Comparison of ENCODE assay signal across 12 cellular contexts in genomic region chr4:184415071-184415470, GRCh38. TPM values are rescaled to one million over a fixed set of nuclear protein-coding genes. Genes with fewer than 3 reads are reported as not detected.
DNase-seq lines count a peak whose midpoint lies in the region; ATAC-seq and TF ChIP-seq lines count a peak whose summit lies in the region.
"Had no signal": no experiment of that assay in that cellular context is flagged by ENCODE, and none has a peak within 500 bp of the region (broad histone marks: within the 10 kb centered on the region; RNA-seq: fewer than 3 reads in every experiment).

No MANE protein-coding gene starts in this region.

- H3K9me3 Mint-ChIP-seq in activated naive CD4-positive, alpha-beta T cell treated with anti-CD3 and anti-CD28 coated beads, Interleukin-2, amount 50 U/mL, for 72 hours: no peaks in the 10 kb centered on the region

- DNase-seq in GM12865 (ENCODE audit: low read depth): peak; percentile 24
- no peak for DNase-seq in activated naive CD4-positive, alpha-beta T cell treated with anti-CD3 and anti-CD28 coated beads, Interleukin-2, amount 50 U/mL, for 72 hours (ENCODE audit: low spot score in 2 of 2)
- no peak for DNase-seq in lower lobe of right lung
- DNase-seq in NCI-H1417 (lab: John Stamatoyannopoulos, UW): no peak
- no peak for DNase-seq in C1 segment of cervical spinal cord (lab: John Stamatoyannopoulos, UW)
- no peak for DNase-seq in body of pancreas
- DNase-seq: activated CD4-positive, alpha-beta T cell treated with anti-CD3 and anti-CD28 coated beads, Interleukin-2, amount 50 U/mL, for 1 hour; NCI-H2081; NCI-H774 had no signal

- intact Hi-C loops in lower lobe of right lung (cut with DNase I): no loop called here
- intact Hi-C loops in body of pancreas (cut with DNase I): no loop called here

- H3K4me3 ChIP-seq in BLaER1: no peak overlapping the region
- no peak overlapping the region for H3K4me3 ChIP-seq in GM12865 (ENCODE audit: low read depth, low read length)
- no peak overlapping the region for H3K4me3 ChIP-seq in lower lobe of right lung
- no peak overlapping the region for H3K4me3 ChIP-seq in body of pancreas
- H3K4me3 ChIP-seq: BLaER1 treated with 17β-estradiol and CSF1 and Interleukin-3, amounts not matched to agents 10 nM and 100 nM; GM12878 had no signal

- peak overlapping the region in 1 of 2 donors; percentile 29 for H3K27ac Mint-ChIP-seq in activated naive CD4-positive, alpha-beta T cell treated with anti-CD3 and anti-CD28 coated beads, Interleukin-2, amount 50 U/mL, for 72 hours

- TF ChIP-seq CTCF in GM12865 (IDR thresholded peaks at IDR 0.05; ENCODE audit: insufficient read depth, low read depth, low read length, missing control alignments) (no peak), lower lobe of right lung (IDR thresholded peaks at IDR 0.05) (no peak), body of pancreas (IDR thresholded peaks at IDR 0.05) (no peak)

- TF ChIP-seq POLR2A in body of pancreas (IDR thresholded peaks at IDR 0.05): no peak

- no peak overlapping the region for H3K4me2 ChIP-seq in BLaER1

- H3K27ac ChIP-seq in BLaER1 (peak overlapping the region; percentile 40; the same call in 1 of the 2 replicates), lower lobe of right lung (peak overlapping the region; percentile 18), body of pancreas (no peak overlapping the region)

- no peaks in the 10 kb centered on the region for H4K20me1 ChIP-seq in BLaER1

- H3K9me3 ChIP-seq in BLaER1 (no peaks in the 10 kb centered on the region), lower lobe of right lung (no peaks in the 10 kb centered on the region), body of pancreas (no peaks in the 10 kb centered on the region)
- H3K9me3 ChIP-seq: BLaER1 treated with 17β-estradiol and CSF1 and Interleukin-3, amounts not matched to agents 10 nM and 100 nM had no signal

- ATAC-seq in activated naive CD4-positive, alpha-beta T cell treated with anti-CD3 and anti-CD28 coated beads, Interleukin-2, amount 50 U/mL, for 72 hours: peak; percentile 23 to 39
- peak in 1 of 2 donors; percentile 44 for ATAC-seq in lower lobe of right lung
- ATAC-seq in body of pancreas: no peak
- ATAC-seq: GM12878 had no signal

- no peak overlapping the region for H3K9ac ChIP-seq in BLaER1
- H3K9ac ChIP-seq: BLaER1 treated with 17β-estradiol and CSF1 and Interleukin-3, amounts not matched to agents 10 nM and 100 nM had no signal

- 92 to 96% methylated on average over 6 of the region's 6 CpGs for WGBS in body of pancreas, 2 donors

- H3K27me3 ChIP-seq in BLaER1: no peaks in the 10 kb centered on the region
- no peaks in the 10 kb centered on the region for H3K27me3 ChIP-seq in lower lobe of right lung (ENCODE audit: low read depth)
- no peaks in the 10 kb centered on the region for H3K27me3 ChIP-seq in body of pancreas
- H3K27me3 ChIP-seq: BLaER1 treated with 17β-estradiol and CSF1 and Interleukin-3, amounts not matched to agents 10 nM and 100 nM had no signal

- H3K36me3 Mint-ChIP-seq in activated naive CD4-positive, alpha-beta T cell treated with anti-CD3 and anti-CD28 coated beads, Interleukin-2, amount 50 U/mL, for 72 hours: peaks cover 11 to 51% of the 10 kb centered on the region in 2 donors

- H3K4me1 ChIP-seq in BLaER1 (peaks cover 84% of the 10 kb centered on the region), lower lobe of right lung (peaks cover 39% of the 10 kb centered on the region), body of pancreas (no peaks in the 10 kb centered on the region)

- peaks cover 71% of the 10 kb centered on the region for H3K36me3 ChIP-seq in BLaER1
- peaks cover 45% of the 10 kb centered on the region for H3K36me3 ChIP-seq in lower lobe of right lung
- peaks cover 0 to 11% of the 10 kb centered on the region in 2 donors for H3K36me3 ChIP-seq in body of pancreas (replicated peaks in 1 of 2; ENCODE audit: insufficient read depth in 1 of 2, low read depth in 2 of 2)

RNA-seq across cellular contexts. Expression of gene IRF2, which starts 59.3 kb away (rescaled TPM):
- 10 to 100 TPM; 52.7 to 56.8 TPM for total RNA-seq in activated naive CD4-positive, alpha-beta T cell treated with anti-CD3 and anti-CD28 coated beads, Interleukin-2, amount 50 U/mL, for 72 hours
- total RNA-seq in lower lobe of right lung (53.3 TPM), body of pancreas (10 to 100 TPM; 12.5 to 14.5 TPM)

Comparison
In these comparisons a context has a peak if more than half of its experiments do, and no peak if none do; other contexts are left out.
1. H3K27ac ChIP-seq: peak in BLaER1 (single experiment) and lower lobe of right lung (single experiment); none in body of pancreas (0 of 4).